ENCODE assay signal across 11 cellular contexts in the genomic region with DNA sequence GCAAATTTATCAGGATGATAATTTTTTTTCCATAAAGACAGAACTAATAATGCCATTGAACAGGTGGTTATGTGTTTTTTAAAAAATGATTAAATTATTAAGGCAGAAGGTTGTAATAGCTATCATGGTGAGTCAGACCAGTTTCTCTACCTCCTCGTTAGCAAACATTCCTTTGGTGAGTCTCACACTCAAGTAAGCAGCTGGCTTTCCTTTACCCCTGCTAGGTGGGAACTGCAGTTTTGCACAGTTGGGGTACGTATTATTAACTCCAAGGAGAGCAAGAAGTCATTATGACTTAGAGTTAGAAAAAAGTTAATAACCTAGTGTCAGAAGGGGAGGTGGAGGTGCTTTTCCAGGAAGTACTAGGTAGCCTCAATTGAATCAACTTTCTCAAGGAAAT.
DNase-seq lines count a peak whose midpoint lies in the region; ATAC-seq and TF ChIP-seq lines count a peak whose summit lies in the region.
"Had no signal": no experiment of that assay in that cellular context is flagged by ENCODE, and none has a peak within 500 bp of the region (broad histone marks: within the 10 kb centered on the region; RNA-seq: fewer than 3 reads in every experiment).

No MANE protein-coding gene starts in this region.

- intact Hi-C loops in left colon (cut with DNase I, micrococcal nuclease): no loop called here

- no peaks in the 10 kb centered on the region for H3K9me3 ChIP-seq in mucosa of stomach (ENCODE audit: control insufficient read depth, low read length)
- H3K9me3 ChIP-seq: gastroesophageal sphincter, right lobe of liver, tibial nerve had no signal

- peak overlapping the region; percentile 22 for H3K9ac ChIP-seq in mucosa of stomach (ENCODE audit: low read length)

- H3K4me3 ChIP-seq in epithelial cell of esophagus (ENCODE audit: low read length) (no peak overlapping the region), mucosa of stomach (ENCODE audit: low read length) (no peak overlapping the region)
- H3K4me3 ChIP-seq: gastroesophageal sphincter, right lobe of liver, tibial nerve had no signal

- TF ChIP-seq CTCF in epithelial cell of esophagus (IDR thresholded peaks at IDR 0.05; ENCODE audit: insufficient read depth, low read depth, low read length, missing control alignments): no peak

- peaks cover 4% of the 10 kb centered on the region for H3K4me1 ChIP-seq in mucosa of stomach (ENCODE audit: control insufficient read depth, insufficient read depth, low read length)
- H3K4me1 ChIP-seq: gastroesophageal sphincter, tibial nerve had no signal

- no peaks in the 10 kb centered on the region for H3K27me3 ChIP-seq in mucosa of stomach (ENCODE audit: control insufficient read depth, insufficient read depth, low read length)
- H3K27me3 ChIP-seq: gastroesophageal sphincter, right lobe of liver, tibial nerve had no signal

- no peaks in the 10 kb centered on the region for H3K36me3 ChIP-seq in mucosa of stomach (ENCODE audit: control insufficient read depth, insufficient read depth, low read length)
- H3K36me3 ChIP-seq: gastroesophageal sphincter, right lobe of liver, tibial nerve had no signal

- ATAC-seq in HG02623 (IDR thresholded peaks at IDR 0.05; ENCODE audit: unreplicated experiment) (no peak), left colon (no peak), GM21723 (IDR thresholded peaks at IDR 0.05; ENCODE audit: unreplicated experiment) (no peak)
- ATAC-seq: gastroesophageal sphincter, right lobe of liver had no signal

- DNase-seq in DMS 273 (lab: John Stamatoyannopoulos, UW; ENCODE audit: unreplicated experiment) (peak; percentile 37), NCI-H69 (lab: John Stamatoyannopoulos, UW) (peak; percentile 43), epithelial cell of esophagus (ENCODE audit: low read depth) (peak; percentile 88), left colon (no peak), DMS114 treated with DMSO at 0.1 percent for 48 hours (lab: John Stamatoyannopoulos, UW; ENCODE audit: unreplicated experiment) (no peak)
- DNase-seq: right lobe of liver had no signal

Comparison
In these comparisons a context has a peak if more than half of its experiments do, and no peak if none do; other contexts are left out.
1. DNase-seq: peak in DMS 273 (single experiment), NCI-H69 (single experiment) and epithelial cell of esophagus (single experiment); none in left colon (0 of 2) and DMS114 treated with DMSO at 0.1 percent for 48 hours (single experiment).